1 cellular context compared by ENCODE assay signal in genomic region chr17:76547183-76547641, GRCh38.
A peak's percentile ranks its signal among the peaks of the same experiment; 100 is the strongest.
TF ChIP-seq lines count a peak whose summit lies in the region.

No MANE protein-coding gene starts in this region.

TF ChIP-seq in HepG2, 621 proteins besides CTCF, POLR2A, EP300 and RAD21 (continued from another document and continues in another):
- TF ChIP-seq ZNF318 (CRISPR knock-in tag; IDR thresholded peaks at IDR 0.05) (peak; percentile 27; the same call in 1 of the 2 replicates), ZBTB40 (IDR thresholded peaks at IDR 0.05) (no peak), ZBTB40 (CRISPR knock-in tag; IDR thresholded peaks at IDR 0.05) (no peak), SETDB1 (CRISPR knock-in tag; IDR thresholded peaks at IDR 0.05; ENCODE audit: borderline replicate concordance) (no peak), ZGPAT (CRISPR knock-in tag; IDR thresholded peaks at IDR 0.05) (0 out of 2 replicates have a peak, but pooled peaks have one; percentile 40), IRF9 (CRISPR knock-in tag; IDR thresholded peaks at IDR 0.05; ENCODE audit: borderline replicate concordance) (no peak; the same call in 1 of the 2 replicates), AFF4 (CRISPR knock-in tag; IDR thresholded peaks at IDR 0.05) (peak; percentile 62; the same call in 1 of the 2 replicates), DR1 (CRISPR knock-in tag; IDR thresholded peaks at IDR 0.05) (no peak), ZNF747 (CRISPR knock-in tag; IDR thresholded peaks at IDR 0.05; ENCODE audit: borderline replicate concordance) (peak; percentile 18; the same call in 1 of the 2 replicates), PCBP2 (optimal IDR thresholded peaks at IDR 0.05; ENCODE audit: low read depth, low read length, poor library complexity, severe bottlenecking) (no peak), TEAD2 (CRISPR knock-in tag; IDR thresholded peaks at IDR 0.05) (no peak), MTA1 (CRISPR knock-in tag; IDR thresholded peaks at IDR 0.05; ENCODE audit: borderline replicate concordance) (peak; percentile 73; the same call in 1 of the 2 replicates), NRL (CRISPR knock-in tag; IDR thresholded peaks at IDR 0.05; ENCODE audit: borderline replicate concordance) (0 out of 2 replicates have a peak, but pooled peaks have one; percentile 67), FUBP1 (CRISPR knock-in tag; IDR thresholded peaks at IDR 0.05; ENCODE audit: borderline replicate concordance) (peak; percentile 67; the same call in 1 of the 2 replicates)
